Comparison of ENCODE assay signal across 30 cellular contexts in genomic region chr2:217612920-217613319, GRCh38.
"Had no signal": no experiment of that assay in that cellular context is flagged by ENCODE, and none has a peak within 500 bp of the region (broad histone marks: within the 10 kb centered on the region; RNA-seq: fewer than 3 reads in every experiment).

No MANE protein-coding gene starts in this region.

- H3K9me3 Mint-ChIP-seq: activated B cell treated with CpG ODN at 0.5 μM for 24 hours; activated T-cell treated with anti-CD3 and anti-CD28 coated beads, Interleukin-2, amount 50 U/mL, for 72 hours; dendritic cell treated with granulocyte-macrophage colony-stimulating factor and Interleukin-4, amounts not matched to agents 40 ng/mL and 50 ng/mL, for 4 days; endodermal cell; naive B cell; stimulated activated memory B cell treated with anti-CD40 and anti-IgM and Interleukin-4, amounts not matched to agents 10 μg/mL and 1 μg/mL and 100 μg/mL, for 72 hours; T-helper 2 cell treated with Interferon-gamma antibody and Interleukin-4, amounts not matched to agents 5 μg/mL and 100 μg/mL, for 36 hours had no signal

- H3K27ac Mint-ChIP-seq: activated B cell treated with CpG ODN at 0.5 μM for 24 hours; activated naive CD8-positive, alpha-beta T cell treated with anti-CD3 and anti-CD28 coated beads for 36 hours; dendritic cell treated with granulocyte-macrophage colony-stimulating factor and Interleukin-4, amounts not matched to agents 40 ng/mL and 50 ng/mL, for 4 days; endodermal cell; naive B cell; stimulated activated memory B cell treated with anti-CD40 and anti-IgM and Interleukin-4, amounts not matched to agents 10 μg/mL and 1 μg/mL and 100 μg/mL, for 72 hours; T-helper 2 cell treated with Interferon-gamma antibody and Interleukin-4, amounts not matched to agents 5 μg/mL and 100 μg/mL, for 36 hours had no signal

- H3K36me3 ChIP-seq: adrenal gland, brain microvascular endothelial cell, sigmoid colon, stomach, suprapubic skin, tibial nerve had no signal

- H3K27me3 ChIP-seq: adrenal gland, brain microvascular endothelial cell, sigmoid colon, stomach, suprapubic skin, tibial nerve had no signal

- H3K9me3 ChIP-seq: adrenal gland, psoas muscle, sigmoid colon, stomach, suprapubic skin, tibial nerve had no signal

- DNase-seq: activated B cell treated with CpG ODN at 0.5 μM for 24 hours; activated CD4-positive, alpha-beta T cell treated with anti-CD3 and anti-CD28 coated beads, Interleukin-2, amount 50 U/mL, for 1 hour; activated effector memory CD4-positive, alpha-beta T cell treated with Interleukin-2 at 50 U/mL for 16 hours; activated naive CD4-positive, alpha-beta T cell treated with Interleukin-2 at 50 U/mL for 16 hours; activated naive CD8-positive, alpha-beta T cell treated with anti-CD3 and anti-CD28 coated beads for 36 hours; activated T-cell treated with anti-CD3 and anti-CD28 coated beads for 4 hours; activated T-cell treated with anti-CD3 and anti-CD28 coated beads, Interleukin-2, amount 50 U/mL, for 72 hours; adrenal gland; brain microvascular endothelial cell; endodermal cell; foreskin fibroblast; head of caudate nucleus; hippocampal formation; left cardiac atrium; left ventricle myocardium superior; naive B cell; nucleus accumbens; psoas muscle; sigmoid colon; small intestine; stimulated activated CD4-positive, alpha-beta T cell treated with anti-CD3 and anti-CD28 coated beads, Interleukin-4, amount 100 ng/mL, for 4 hours; stimulated activated CD8-positive, alpha-beta memory T cell treated with anti-CD3 and anti-CD28 coated beads, Interleukin-4, amount 100 ng/mL, for 48 hours; stomach had no signal

- H3K4me1 ChIP-seq: suprapubic skin had no signal

- H3K27ac ChIP-seq: adrenal gland, brain microvascular endothelial cell, parathyroid adenoma, psoas muscle, sigmoid colon, stomach, suprapubic skin, tibial nerve had no signal

- H3K36me3 Mint-ChIP-seq: naive B cell; stimulated activated memory B cell treated with anti-CD40 and anti-IgM and Interleukin-4, amounts not matched to agents 10 μg/mL and 1 μg/mL and 100 μg/mL, for 72 hours had no signal

- H3K4me3 Mint-ChIP-seq: activated B cell treated with CpG ODN at 0.5 μM for 24 hours; activated naive CD8-positive, alpha-beta T cell treated with anti-CD3 and anti-CD28 coated beads for 36 hours; activated T-cell treated with anti-CD3 and anti-CD28 coated beads, Interleukin-2, amount 50 U/mL, for 72 hours; dendritic cell treated with granulocyte-macrophage colony-stimulating factor and Interleukin-4, amounts not matched to agents 40 ng/mL and 50 ng/mL, for 4 days; endodermal cell; naive B cell; stimulated activated memory B cell treated with anti-CD40 and anti-IgM and Interleukin-4, amounts not matched to agents 10 μg/mL and 1 μg/mL and 100 μg/mL, for 72 hours; T-helper 2 cell treated with Interferon-gamma antibody and Interleukin-4, amounts not matched to agents 5 μg/mL and 100 μg/mL, for 36 hours had no signal

- H3K4me3 ChIP-seq: adrenal gland, psoas muscle, sigmoid colon, stomach, suprapubic skin, tibial nerve had no signal

- ATAC-seq: activated T-cell treated with anti-CD3 and anti-CD28 coated beads, Interleukin-2, amount 50 U/mL, for 72 hours; esophagus mucosa; left cardiac atrium; left ventricle myocardium superior; psoas muscle; stimulated activated memory B cell treated with anti-CD40 and anti-IgM and Interleukin-4, amounts not matched to agents 10 μg/mL and 1 μg/mL and 100 μg/mL, for 72 hours had no signal

- H3K27me3 Mint-ChIP-seq: activated naive CD8-positive, alpha-beta T cell treated with anti-CD3 and anti-CD28 coated beads for 36 hours; stimulated activated memory B cell treated with anti-CD40 and anti-IgM and Interleukin-4, amounts not matched to agents 10 μg/mL and 1 μg/mL and 100 μg/mL, for 72 hours had no signal
